In genomic region chr1:52266507-52266906, GRCh38 we compare ENCODE assay signal across 28 cellular contexts.
"Had no signal": no experiment of that assay in that cellular context is flagged by ENCODE, and none has a peak within 500 bp of the region (broad histone marks: within the 10 kb centered on the region; RNA-seq: fewer than 3 reads in every experiment).

No MANE protein-coding gene starts in this region.

- H3K4me3 Mint-ChIP-seq: immature natural killer cell; memory B cell; naive thymus-derived CD4-positive, alpha-beta T cell; natural killer cell treated with Interleukin-12 subunit alpha and Interleukin-12 subunit beta and Interleukin-15 and Interleukin-18, amount 100 ng/mL, for 72 hours; stimulated activated effector memory CD8-positive, alpha-beta T cell treated with anti-CD3 and anti-CD28 coated beads, Interleukin-12 subunit alpha, Interleukin-12 subunit beta, amount 100 ng/mL, for 72 hours; stimulated activated naive CD8-positive, alpha-beta T cell treated with anti-CD3 and anti-CD28 coated beads, Interleukin-15, Interleukin-2, amounts not matched to agents 100 ng/mL and 50 ng/mL, for 24 hours had no signal

- H3K36me3 ChIP-seq: ovary, upper lobe of right lung had no signal

- H3K27ac Mint-ChIP-seq: immature natural killer cell; memory B cell; naive thymus-derived CD4-positive, alpha-beta T cell; natural killer cell treated with Interleukin-12 subunit alpha and Interleukin-12 subunit beta and Interleukin-15 and Interleukin-18, amount 100 ng/mL, for 72 hours; progenitor cell of endocrine pancreas; stimulated activated effector memory CD8-positive, alpha-beta T cell treated with anti-CD3 and anti-CD28 coated beads, Interleukin-12 subunit alpha, Interleukin-12 subunit beta, amount 100 ng/mL, for 72 hours; stimulated activated naive CD8-positive, alpha-beta T cell treated with anti-CD3 and anti-CD28 coated beads, Interleukin-15, Interleukin-2, amounts not matched to agents 100 ng/mL and 50 ng/mL, for 24 hours had no signal

- H3K27me3 ChIP-seq: hepatocyte, ovary, sigmoid colon, suprapubic skin, tibial artery, upper lobe of right lung had no signal

- DNase-seq: immature natural killer cell; kidney; left colon; left ventricle myocardium inferior; midbrain; mucosa of descending colon; naive thymus-derived CD4-positive, alpha-beta T cell; ovary; retina; right cardiac atrium; sigmoid colon; small intestine; spleen; stimulated activated CD4-positive, alpha-beta T cell treated with anti-CD3 and anti-CD28 coated beads, Interleukin-4, amount 100 ng/mL, for 24 hours; stimulated activated naive CD4-positive, alpha-beta T cell; tibial artery; trophoblast cell; upper lobe of right lung had no signal

- H3K4me1 ChIP-seq: suprapubic skin, tibial artery, upper lobe of right lung had no signal

- H3K27me3 Mint-ChIP-seq: naive thymus-derived CD4-positive, alpha-beta T cell; progenitor cell of endocrine pancreas; stimulated activated naive CD8-positive, alpha-beta T cell treated with anti-CD3 and anti-CD28 coated beads, Interleukin-15, Interleukin-2, amounts not matched to agents 100 ng/mL and 50 ng/mL, for 24 hours had no signal

- H3K9me3 Mint-ChIP-seq: immature natural killer cell; naive thymus-derived CD4-positive, alpha-beta T cell; natural killer cell treated with Interleukin-12 subunit alpha and Interleukin-12 subunit beta and Interleukin-15 and Interleukin-18, amount 100 ng/mL, for 72 hours; stimulated activated effector memory CD8-positive, alpha-beta T cell treated with anti-CD3 and anti-CD28 coated beads, Interleukin-12 subunit alpha, Interleukin-12 subunit beta, amount 100 ng/mL, for 72 hours; stimulated activated naive CD8-positive, alpha-beta T cell treated with anti-CD3 and anti-CD28 coated beads, Interleukin-15, Interleukin-2, amounts not matched to agents 100 ng/mL and 50 ng/mL, for 24 hours had no signal

- H3K4me3 ChIP-seq: hepatocyte, left ventricle myocardium inferior, mucosa of descending colon, ovary, sigmoid colon, spleen, suprapubic skin, thoracic aorta, tibial artery, upper lobe of right lung had no signal

- H3K4me1 Mint-ChIP-seq: immature natural killer cell; memory B cell; stimulated activated effector memory CD8-positive, alpha-beta T cell treated with anti-CD3 and anti-CD28 coated beads, Interleukin-12 subunit alpha, Interleukin-12 subunit beta, amount 100 ng/mL, for 72 hours had no signal

- FAIRE-seq: islet of Langerhans, small intestine, urothelium cell line had no signal

- H3K79me2 ChIP-seq: hepatocyte had no signal

- H2AFZ ChIP-seq: hepatocyte had no signal

- ATAC-seq: left colon; mucosa of descending colon; naive thymus-derived CD4-positive, alpha-beta T cell; natural killer cell treated with Interleukin-12 subunit alpha and Interleukin-12 subunit beta and Interleukin-15 and Interleukin-18, amount 100 ng/mL, for 72 hours; right cardiac atrium; stimulated activated effector memory CD8-positive, alpha-beta T cell treated with anti-CD3 and anti-CD28 coated beads, Interleukin-12 subunit alpha, Interleukin-12 subunit beta, amount 100 ng/mL, for 72 hours; upper lobe of right lung had no signal

- H3K9me3 ChIP-seq: left ventricle myocardium inferior, mucosa of descending colon, ovary, sigmoid colon, spleen, suprapubic skin, thoracic aorta, tibial artery, upper lobe of right lung had no signal

- H3K4me2 ChIP-seq: hepatocyte had no signal

- H3K27ac ChIP-seq: hepatocyte, left ventricle myocardium inferior, ovary, sigmoid colon, spleen, suprapubic skin, thoracic aorta, tibial artery, upper lobe of right lung had no signal

- H3K36me3 Mint-ChIP-seq: natural killer cell treated with Interleukin-12 subunit alpha and Interleukin-12 subunit beta and Interleukin-15 and Interleukin-18, amount 100 ng/mL, for 72 hours; stimulated activated effector memory CD8-positive, alpha-beta T cell treated with anti-CD3 and anti-CD28 coated beads, Interleukin-12 subunit alpha, Interleukin-12 subunit beta, amount 100 ng/mL, for 72 hours had no signal
